Comparison of ENCODE assay signal across 1 cellular context in genomic region chr4:186204611-186205144, GRCh38.
TF ChIP-seq lines count a peak whose summit lies in the region.

No MANE protein-coding gene starts in this region.

TF ChIP-seq in IMR-90, 13 proteins besides CTCF, POLR2A, EP300 and RAD21 (continued from another document):
- TF ChIP-seq USF2 (IDR thresholded peaks at IDR 0.05; ENCODE audit: low read depth, low read length) (no peak), SMC3 (IDR thresholded peaks at IDR 0.05; ENCODE audit: low read depth, low read length) (no peak), MXI1 (IDR thresholded peaks at IDR 0.05; ENCODE audit: borderline replicate concordance, low read depth, low read length) (no peak), BHLHE40 (IDR thresholded peaks at IDR 0.05; ENCODE audit: low read depth, low read length) (no peak), CHD1 (IDR thresholded peaks at IDR 0.05; ENCODE audit: low read depth, low read length) (no peak), RCOR1 (IDR thresholded peaks at IDR 0.05; ENCODE audit: insufficient replicate concordance, low read length) (no peak), MAFK (IDR thresholded peaks at IDR 0.05; ENCODE audit: low read depth, low read length) (no peak)
TF ChIP-seq in IMR-90: peak in this region for 0.
